Comparison of ENCODE assay signal across 16 cellular contexts in the genomic region with DNA sequence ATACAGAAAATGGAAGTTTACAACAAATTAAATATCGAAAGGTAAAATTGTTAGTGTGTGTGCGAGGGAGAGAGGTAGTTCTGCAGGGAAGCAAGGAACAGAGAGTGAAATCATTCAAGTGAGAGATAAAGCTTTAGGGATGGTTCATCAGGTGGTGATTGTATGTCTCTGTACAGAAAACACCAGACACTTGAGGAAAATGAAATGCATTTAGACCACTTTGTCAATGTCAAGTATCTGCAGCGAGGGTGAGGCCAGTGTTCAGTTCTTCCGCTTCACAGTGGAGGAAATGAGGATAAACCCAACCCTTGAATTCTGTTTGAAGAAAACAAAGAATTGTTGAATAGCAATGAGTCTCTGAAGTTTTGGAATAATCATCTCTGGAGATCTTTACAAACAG. TPM values are rescaled to one million over a fixed set of nuclear protein-coding genes. Genes with fewer than 3 reads are reported as not detected.
A peak's percentile ranks its signal among the peaks of the same experiment; 100 is the strongest.
DNase-seq lines count a peak whose midpoint lies in the region; ATAC-seq, FAIRE-seq and TF ChIP-seq lines count a peak whose summit lies in the region.
"Had no signal": no experiment of that assay in that cellular context is flagged by ENCODE, and none has a peak within 500 bp of the region (broad histone marks: within the 10 kb centered on the region; RNA-seq: fewer than 3 reads in every experiment).

No MANE protein-coding gene starts in this region.

- DNase-seq in SK-N-SH, result no peak
- DNase-seq in NCI-H345 (lab: John Stamatoyannopoulos, UW), result peak; percentile 44
- no peak for DNase-seq in endothelial cell of umbilical vein (ENCODE audit: low read depth, low spot score)
- no peak for DNase-seq in cortex of kidney (lab: John Stamatoyannopoulos, UW)
- DNase-seq: DMS153, immature natural killer cell, natural killer cell, NCI-H446 treated with DMSO at 0.1 percent for 48 hours, SHP77, trophoblast cell had no signal

- H3K4me3 Mint-ChIP-seq in stimulated activated memory B cell treated with anti-CD40 and anti-IgM and Interleukin-4, amounts not matched to agents 10 μg/mL and 1 μg/mL and 100 μg/mL, for 72 hours, result peak overlapping the region; percentile 51
- H3K4me3 Mint-ChIP-seq: immature natural killer cell, natural killer cell had no signal

- no peaks in the 10 kb centered on the region for H3K9me1 ChIP-seq in endothelial cell of umbilical vein (replicated peaks; ENCODE audit: control insufficient read depth, extremely low read depth, insufficient read depth, low read length)

- dilution Hi-C loops in endothelial cell of umbilical vein (cut with MboI; ENCODE audit: extremely low pct_ligation_motif_present, low sequenced_read_pairs), result no loop called here

- no peak for ATAC-seq in SK-N-SH treated with all-trans-retinoic acid at 6 μM for 48 hours
- no peak for ATAC-seq in stimulated activated memory B cell treated with anti-CD40 and anti-IgM and Interleukin-4, amounts not matched to agents 10 μg/mL and 1 μg/mL and 100 μg/mL, for 72 hours
- ATAC-seq in HG02973 (IDR thresholded peaks at IDR 0.05; ENCODE audit: unreplicated experiment), result no peak
- ATAC-seq in HG03469 (IDR thresholded peaks at IDR 0.05; ENCODE audit: unreplicated experiment), result no peak
- ATAC-seq: natural killer cell had no signal

- no peak for TF ChIP-seq RAD21 in SK-N-SH (IDR thresholded peaks at IDR 0.05; ENCODE audit: low read length)

- no peak for FAIRE-seq in endothelial cell of umbilical vein (lab: Jason Lieb, UNC)

- H3K27me3 Mint-ChIP-seq in stimulated activated memory B cell treated with anti-CD40 and anti-IgM and Interleukin-4, amounts not matched to agents 10 μg/mL and 1 μg/mL and 100 μg/mL, for 72 hours, result no peaks in the 10 kb centered on the region

- no peaks in the 10 kb centered on the region for H3K9me3 ChIP-seq in SK-N-SH
- no peaks in the 10 kb centered on the region for H3K9me3 ChIP-seq in endothelial cell of umbilical vein (replicated peaks; ENCODE audit: control insufficient read depth, insufficient read depth, low read length)

- intact Hi-C loops in endothelial cell of umbilical vein (cut with micrococcal nuclease), result no loop called here

- CTCF ChIA-PET in SK-N-SH (lab: Yijun Ruan, JAX) (interaction anchor here (3.2 kb wide), 1 partner anchor 37 kb away, joined by 11 read pairs; no protein-coding TSS in a partner anchor), endothelial cell of umbilical vein (lab: Charles Lee) (interaction anchor here (0.6 to 1.7 kb wide), 4 partner anchors 10 to 36 kb away, joined by 3 to 5 read pairs (median 4); no protein-coding TSS in a partner anchor)

- H3K36me3 ChIP-seq in SK-N-SH (replicated peaks in 1 of 2; ENCODE audit: control insufficient read depth in 1 of 2, insufficient read depth in 2 of 2, low read length in 1 of 2), result no peaks in the 10 kb centered on the region
- H3K36me3 ChIP-seq in endothelial cell of umbilical vein (ENCODE audit: control insufficient read depth in 2 of 2, extremely low read depth in 1 of 2, insufficient read depth in 2 of 2, low read length in 2 of 2), result no peaks in the 10 kb centered on the region

- H3K27me3 ChIP-seq in SK-N-SH (ENCODE audit: insufficient read depth), result no peaks in the 10 kb centered on the region
- H3K27me3 ChIP-seq in endothelial cell of umbilical vein (ENCODE audit: control insufficient read depth in 2 of 2, insufficient read depth in 2 of 2, low read length in 2 of 2), result no peaks in the 10 kb centered on the region

- 75% methylated on average over 4 of the region's 4 CpGs for WGBS in SK-N-SH (ENCODE audit: low lambda C conversion rate)

- no peak for TF ChIP-seq EP300 in SK-N-SH (IDR thresholded peaks at IDR 0.05; ENCODE audit: borderline replicate concordance in 1 of 2, low read depth in 1 of 2, low read length in 1 of 2)

- H3K4me3 ChIP-seq in SK-N-SH (ENCODE audit: low read depth in 2 of 2, low read length in 1 of 2) (no peak overlapping the region), endothelial cell of umbilical vein (replicated peaks in 1 of 3; ENCODE audit: insufficient read depth in 1 of 3, low read depth in 1 of 3, low read length in 3 of 3) (no peak overlapping the region)
- H3K4me3 ChIP-seq: coronary artery had no signal

- BruUV-seq in endothelial cell of umbilical vein (replicated peaks; lab: Mats Ljungman, UMichigan), result no TSS peak

- TF ChIP-seq CTCF in SK-N-SH (IDR thresholded peaks at IDR 0.05), result no peak
- TF ChIP-seq CTCF in endothelial cell of umbilical vein (IDR thresholded peaks at IDR 0.05; ENCODE audit: extremely low read depth in 1 of 2, insufficient read depth in 1 of 2, low read depth in 1 of 2, low read length in 2 of 2), result no peak

- H3K27ac Mint-ChIP-seq in stimulated activated memory B cell treated with anti-CD40 and anti-IgM and Interleukin-4, amounts not matched to agents 10 μg/mL and 1 μg/mL and 100 μg/mL, for 72 hours, result peak overlapping the region; percentile 73
- H3K27ac Mint-ChIP-seq: natural killer cell had no signal

- H2AFZ ChIP-seq in SK-N-SH (ENCODE audit: low read depth) (0 out of 2 replicates have a peak overlapping the region, but pooled peaks have one; percentile 4), endothelial cell of umbilical vein (ENCODE audit: low read depth, low read length) (peak overlapping the region; percentile 50)

- H4K20me1 ChIP-seq in SK-N-SH (ENCODE audit: insufficient read depth), result no peaks in the 10 kb centered on the region
- H4K20me1 ChIP-seq in endothelial cell of umbilical vein (replicated peaks; ENCODE audit: control insufficient read depth, extremely low read depth, insufficient read depth, low read length), result no peaks in the 10 kb centered on the region

- no peak overlapping the region for H3K9ac ChIP-seq in SK-N-SH
- H3K9ac ChIP-seq in endothelial cell of umbilical vein (replicated peaks; ENCODE audit: extremely low read depth, insufficient read depth, low read length), result no peak overlapping the region
- H3K9ac ChIP-seq: KMS-11 had no signal

- H3K4me1 ChIP-seq in SK-N-SH (ENCODE audit: control insufficient read depth in 1 of 2, insufficient read depth in 2 of 2, low read depth in 1 of 2, low read length in 1 of 2) (peaks cover 0 to 7% of the 10 kb centered on the region in 2 experiments; a peak in 2 of 4 replicates), endothelial cell of umbilical vein (ENCODE audit: control insufficient read depth, extremely low read depth, insufficient read depth, low read length) (peaks cover 5% of the 10 kb centered on the region)

- no peaks in the 10 kb centered on the region for H3K9me2 ChIP-seq in SK-N-SH

- POLR2A ChIA-PET in SK-N-SH (lab: Yijun Ruan, JAX), result interaction anchor here (0.8 kb wide), 1 partner anchor 9 kb away, joined by 3 read pairs; no protein-coding TSS in a partner anchor
- POLR2A ChIA-PET in endothelial cell of umbilical vein (lab: Charles Lee), result no interaction called here

- H3K4me1 Mint-ChIP-seq in stimulated activated memory B cell treated with anti-CD40 and anti-IgM and Interleukin-4, amounts not matched to agents 10 μg/mL and 1 μg/mL and 100 μg/mL, for 72 hours, result peaks cover 32% of the 10 kb centered on the region
- H3K4me1 Mint-ChIP-seq: natural killer cell had no signal

- no peaks in the 10 kb centered on the region for H3K9me3 Mint-ChIP-seq in stimulated activated memory B cell treated with anti-CD40 and anti-IgM and Interleukin-4, amounts not matched to agents 10 μg/mL and 1 μg/mL and 100 μg/mL, for 72 hours
- H3K9me3 Mint-ChIP-seq: immature natural killer cell, natural killer cell had no signal

- TF ChIP-seq POLR2A in endothelial cell of umbilical vein (IDR thresholded peaks at IDR 0.05; ENCODE audit: low read depth, low read length), result no peak

- no peak overlapping the region; a peak in 1 of 4 replicates for H3K27ac ChIP-seq in SK-N-SH (ENCODE audit: low read depth in 2 of 2, low read length in 1 of 2)
- no peak overlapping the region for H3K27ac ChIP-seq in endothelial cell of umbilical vein (ENCODE audit: insufficient read depth, low read depth, low read length)
- H3K27ac ChIP-seq: coronary artery, KMS-11 had no signal

- H3K36me3 Mint-ChIP-seq in stimulated activated memory B cell treated with anti-CD40 and anti-IgM and Interleukin-4, amounts not matched to agents 10 μg/mL and 1 μg/mL and 100 μg/mL, for 72 hours, result no peaks in the 10 kb centered on the region
- H3K36me3 Mint-ChIP-seq: natural killer cell had no signal

- no peaks in the 10 kb centered on the region for H3F3A ChIP-seq in SK-N-SH (replicated peaks; ENCODE audit: insufficient read depth)

- no peaks in the 10 kb centered on the region for H3K79me2 ChIP-seq in SK-N-SH (ENCODE audit: insufficient read depth)
- no peaks in the 10 kb centered on the region for H3K79me2 ChIP-seq in endothelial cell of umbilical vein (ENCODE audit: control insufficient read depth, insufficient read depth, low read length)

- H3K4me2 ChIP-seq in SK-N-SH (no peak overlapping the region), endothelial cell of umbilical vein (ENCODE audit: insufficient read depth, low read length) (no peak overlapping the region)
- H3K4me2 ChIP-seq: KMS-11 had no signal

TF ChIP-seq in SK-N-SH, 30 proteins besides CTCF, POLR2A, EP300 and RAD21 (continues in another document):
- TF ChIP-seq RXRA (IDR thresholded peaks at IDR 0.05; ENCODE audit: borderline replicate concordance, low read depth), result no peak
- TF ChIP-seq TEAD4 (IDR thresholded peaks at IDR 0.05; ENCODE audit: borderline replicate concordance, insufficient read depth), result no peak
- no peak for TF ChIP-seq FOXM1 (IDR thresholded peaks at IDR 0.05; ENCODE audit: low read depth)

TF ChIP-seq in SK-N-SH treated with all-trans-retinoic acid at 6 μM for 48 hours, 23 proteins besides CTCF, POLR2A, EP300 and RAD21:
- TF ChIP-seq OSR1 (CRISPR knock-in tag; IDR thresholded peaks at IDR 0.05) (no peak), ARNTL (CRISPR knock-in tag; IDR thresholded peaks at IDR 0.05; ENCODE audit: borderline replicate concordance, low read depth) (no peak)

TF ChIP-seq in endothelial cell of umbilical vein, 7 proteins besides CTCF, POLR2A, EP300 and RAD21 (continues in another document):
- no peak for TF ChIP-seq MYC (IDR thresholded peaks at IDR 0.05; ENCODE audit: low read depth, low read length)
- TF ChIP-seq EZH2 (IDR thresholded peaks at IDR 0.05; ENCODE audit: borderline replicate concordance, low read depth, low read length, severe bottlenecking), result no peak

RNA-seq across cellular contexts. Expression of gene ITGB1, which starts 14.4 kb away (rescaled TPM):
- polyA plus RNA-seq in SK-N-SH (2012; rRNA removed) (666 and 846 TPM in 2 replicates), endothelial cell of umbilical vein (313 and 424 TPM in 2 replicates)
- 1,012 and 1,342 TPM in 2 replicates for polyA plus RNA-seq in SK-N-SH (2012; cell fraction: cytosol; rRNA removed)
- 162 and 438 TPM in 2 replicates for polyA plus RNA-seq in SK-N-SH (2012; cell fraction: nucleus; rRNA removed)
- 1,125 and 1,147 TPM in 2 replicates for total RNA-seq in endothelial cell of umbilical vein
- 480 and 502 TPM in 2 replicates for polyA plus RNA-seq in endothelial cell of umbilical vein (2011; cell fraction: cytosol; rRNA removed)
- polyA plus RNA-seq in endothelial cell of umbilical vein (2011; cell fraction: nucleus; rRNA removed), result 255 and 459 TPM in 2 replicates
- polyA plus RNA-seq in endothelial cell of umbilical vein (2012), result 1,054 and 1,144 TPM in 2 replicates
- polyA minus RNA-seq in endothelial cell of umbilical vein, result 909 and 1,209 TPM in 2 replicates
- polyA minus RNA-seq in endothelial cell of umbilical vein (2011; cell fraction: cytosol; rRNA and poly(A)+ RNA removed), result 134 TPM
- polyA minus RNA-seq in endothelial cell of umbilical vein (2011; cell fraction: nucleus; rRNA and poly(A)+ RNA removed), result 270 and 336 TPM in 2 replicates
